In genomic region chr5:83799020-83799419, GRCh38 we compare ENCODE assay signal across 7 cellular contexts.
A peak's percentile ranks its signal among the peaks of the same experiment; 100 is the strongest.
DNase-seq lines count a peak whose midpoint lies in the region; ATAC-seq and TF ChIP-seq lines count a peak whose summit lies in the region.
"Not testable (repeated sequence)": the region's sequence is repeated elsewhere in the genome, so short reads cannot be mapped to it uniquely, and the experiment has no call there.

No MANE protein-coding gene starts in this region.

- POLR2A ChIA-PET in Caco-2 (lab: Charles Lee) = not testable (repeated sequence)
- POLR2A ChIA-PET in PC-9 (lab: Charles Lee; ENCODE audit: unreplicated experiment) = interaction anchor here (0.7 kb wide), 1 partner anchor 101 kb away, joined by 7 read pairs; no protein-coding TSS in a partner anchor

- H2BK12ac ChIP-seq in trophoblast cell (ENCODE audit: low read length) = not testable (repeated sequence)

- not testable (repeated sequence) for H2BK5ac ChIP-seq in trophoblast cell (ENCODE audit: low read depth, low read length, poor library complexity)

- not testable (repeated sequence) for BruUV-seq in Caco-2 (replicated peaks; lab: Mats Ljungman, UMichigan); PC-9 (replicated peaks; lab: Mats Ljungman, UMichigan)

- CTCF ChIA-PET in Caco-2 (lab: Charles Lee) = interaction anchor here (0.6 kb wide), 1 partner anchor 166 kb away, joined by 3 read pairs; no protein-coding TSS in a partner anchor
- CTCF ChIA-PET in PC-9 (lab: Charles Lee) = not testable (repeated sequence)

- not testable (repeated sequence) for H3K79me2 ChIP-seq in GM23338 (replicated peaks; ENCODE audit: insufficient read depth); PC-9 (ENCODE audit: low read depth); trophoblast cell (ENCODE audit: control insufficient read depth, insufficient read depth, low read length, poor library complexity)

- H4K91ac ChIP-seq in trophoblast cell (ENCODE audit: low read depth, low read length) = peak overlapping the region; percentile 37

- not testable (repeated sequence) for H2AK5ac ChIP-seq in trophoblast cell (ENCODE audit: low read length)

- 46% methylated on average over 11 of the region's 11 CpGs for WGBS in HUES64
- WGBS in endodermal cell (ENCODE audit: insufficient coverage in 1 of 2, insufficient read length in 1 of 2), 2 experiments = 59 to 70% methylated on average over 7 to 11 of the region's 11 CpGs
- WGBS in trophoblast cell (ENCODE audit: extremely low coverage, insufficient coverage, insufficient read length) = no CpG with 5 or more reads among the region's 11 CpGs

- peak overlapping the region; percentile 72 for H3K4me2 ChIP-seq in GM23338
- H3K4me2 ChIP-seq in PC-9 = peak overlapping the region; percentile 64
- H3K4me2 ChIP-seq in trophoblast cell (ENCODE audit: low read length) = not testable (repeated sequence)

- H2AFZ ChIP-seq in GM23338 = not testable (repeated sequence)
- peak overlapping the region; percentile 85 for H2AFZ ChIP-seq in PC-9
- H2AFZ ChIP-seq in trophoblast cell (ENCODE audit: insufficient read depth, low read length, poor library complexity) = peak overlapping the region; percentile 28

- H3K4me3 Mint-ChIP-seq in Caco-2 (ENCODE audit: unreplicated experiment) (peak overlapping the region; percentile 87), GM23338 (peak overlapping the region; percentile 37; the same call in 1 of the 3 replicates), endodermal cell (peak overlapping the region; percentile 47)

- intact Hi-C loops in Caco-2 (cut with micrococcal nuclease; ENCODE audit: unreplicated experiment); PC-9 (cut with micrococcal nuclease; ENCODE audit: unreplicated experiment); mucosa of descending colon (cut with DNase I, micrococcal nuclease): not testable (repeated sequence)

- not testable (repeated sequence) for H3K27me3 Mint-ChIP-seq in Caco-2 (ENCODE audit: insufficient read depth, unreplicated experiment); GM23338 (ENCODE audit: insufficient read depth, low read depth, poor library complexity); endodermal cell (ENCODE audit: insufficient read depth)

- H3K18ac ChIP-seq in trophoblast cell (ENCODE audit: low read length) = not testable (repeated sequence)

- H4K12ac ChIP-seq in trophoblast cell (ENCODE audit: low read depth, low read length) = not testable (repeated sequence)

- not testable (repeated sequence) for H3K4me1 Mint-ChIP-seq in Caco-2 (ENCODE audit: low read depth, unreplicated experiment); endodermal cell
- peaks cover 12% of the 10 kb centered on the region for H3K4me1 Mint-ChIP-seq in GM23338

- H4K8ac ChIP-seq in trophoblast cell (ENCODE audit: low read depth, low read length) = peak overlapping the region; percentile 60

- not testable (repeated sequence) for H3K36me3 Mint-ChIP-seq in Caco-2 (ENCODE audit: insufficient read depth, unreplicated experiment); GM23338 (ENCODE audit: low read depth); endodermal cell (ENCODE audit: low read depth)

- H3K27ac ChIP-seq in GM23338 (ENCODE audit: low read depth); HUES64 (ENCODE audit: low read depth, low read length); PC-9; endodermal cell (ENCODE audit: low read depth, low read length); trophoblast cell (ENCODE audit: low read depth, low read length): not testable (repeated sequence)

- not testable (repeated sequence) for H4K20me1 ChIP-seq in GM23338 (replicated peaks; ENCODE audit: insufficient read depth); PC-9 (ENCODE audit: insufficient read depth)

- H3K27me3 ChIP-seq in Caco-2 (replicated peaks; ENCODE audit: control insufficient read depth, insufficient read depth, low read length); GM23338 (ENCODE audit: insufficient read depth); HUES64 (ENCODE audit: insufficient read depth, low read length); PC-9 (ENCODE audit: insufficient read depth, low read depth); endodermal cell (ENCODE audit: control insufficient read depth, insufficient read depth, low read length, poor library complexity, severe bottlenecking); trophoblast cell (ENCODE audit: insufficient read depth, low read length): not testable (repeated sequence)

- not testable (repeated sequence) for H3F3A ChIP-seq in GM23338 (replicated peaks; ENCODE audit: low read depth); PC-9 (ENCODE audit: insufficient read depth, low read depth)

- DNase-seq in Caco-2 (peak; percentile 59 to 66), PC-9 (peak in 1 of 2 experiments; percentile 27), mucosa of descending colon (peak in 2 of 3 donors; percentile 34 to 41)
- not testable (repeated sequence) for DNase-seq in GM23338 (ENCODE audit: low spot score); endodermal cell; trophoblast cell

- not testable (repeated sequence) for H3K79me1 ChIP-seq in trophoblast cell (ENCODE audit: low read length)

- not testable (repeated sequence) for H3K4ac ChIP-seq in trophoblast cell (ENCODE audit: low read depth, low read length)

- not testable (repeated sequence) for TF ChIP-seq CTCF in Caco-2 (IDR thresholded peaks at IDR 0.05; ENCODE audit: insufficient read depth in 1 of 2, low read depth in 1 of 2, low read length in 1 of 2, severe bottlenecking in 1 of 2, unreplicated experiment in 1 of 2); GM23338 (conservative IDR thresholded peaks at IDR 0.05; ENCODE audit: low read depth in 2 of 2); PC-9 (conservative IDR thresholded peaks at IDR 0.05); endodermal cell (conservative IDR thresholded peaks at IDR 0.05); mucosa of descending colon (IDR thresholded peaks at IDR 0.05)

- H3K14ac ChIP-seq in trophoblast cell (ENCODE audit: low read length) = not testable (repeated sequence)

- H3K27ac Mint-ChIP-seq in Caco-2 (ENCODE audit: unreplicated experiment) (peak overlapping the region; percentile 89), GM23338 (peak overlapping the region; percentile 89; the same call in 1 of the 2 replicates), endodermal cell (peak overlapping the region; percentile 87)

- peaks cover 10% of the 10 kb centered on the region for H3K4me1 ChIP-seq in Caco-2
- not testable (repeated sequence) for H3K4me1 ChIP-seq in GM23338 (ENCODE audit: insufficient read depth); HUES64 (ENCODE audit: insufficient read depth, low read length); PC-9 (replicated peaks; ENCODE audit: insufficient read depth); endodermal cell (ENCODE audit: control insufficient read depth, insufficient read depth, low read length); mucosa of descending colon (ENCODE audit: low read depth); trophoblast cell (ENCODE audit: control insufficient read depth in 1 of 2, insufficient read depth in 2 of 2, low read length in 2 of 2)

- not testable (repeated sequence) for ATAC-seq in GM23338, mucosa of descending colon

- H3K36me3 ChIP-seq in Caco-2 (ENCODE audit: control insufficient read depth, insufficient read depth, low read length); GM23338 (ENCODE audit: insufficient read depth); HUES64 (ENCODE audit: insufficient read depth, low read length); PC-9 (ENCODE audit: low read depth); endodermal cell (ENCODE audit: control insufficient read depth, insufficient read depth, low read length); mucosa of descending colon (ENCODE audit: low read depth); trophoblast cell (ENCODE audit: control insufficient read depth in 1 of 2, insufficient read depth in 2 of 2, low read length in 2 of 2): not testable (repeated sequence)

- H3K4me3 ChIP-seq in Caco-2 (ENCODE audit: low read depth, low read length) (peak overlapping the region; percentile 43), GM23338 (peak overlapping the region; percentile 37; the same call in 1 of the 2 replicates), HUES64 (ENCODE audit: low read length) (peak overlapping the region; percentile 33; the same call in 1 of the 2 replicates), PC-9 (peak overlapping the region; percentile 52; the same call in 1 of the 2 replicates)
- H3K4me3 ChIP-seq in endodermal cell (ENCODE audit: low read length); mucosa of descending colon; trophoblast cell (ENCODE audit: low read depth, low read length): not testable (repeated sequence)

- not testable (repeated sequence) for H3K9me2 ChIP-seq in GM23338 (ENCODE audit: insufficient read depth); PC-9 (ENCODE audit: insufficient read depth)

- H2BK120ac ChIP-seq in trophoblast cell (ENCODE audit: insufficient read depth, low read length, poor library complexity) = not testable (repeated sequence)

- H3K9me3 ChIP-seq in Caco-2; HUES64 (ENCODE audit: insufficient read depth, low read depth, low read length); PC-9 (ENCODE audit: insufficient read depth, low read depth); endodermal cell (ENCODE audit: control insufficient read depth, low read length); mucosa of descending colon; trophoblast cell (ENCODE audit: insufficient read depth, low read depth, low read length): not testable (repeated sequence)

- H3K23ac ChIP-seq in trophoblast cell (ENCODE audit: low read length) = not testable (repeated sequence)

- H3K9ac ChIP-seq in HUES64 (ENCODE audit: low read depth, low read length) = peak overlapping the region; percentile 55; the same call in 1 of the 2 replicates
- not testable (repeated sequence) for H3K9ac ChIP-seq in endodermal cell (ENCODE audit: extremely low read depth, low read length, poor library complexity, severe bottlenecking); trophoblast cell (ENCODE audit: low read length)

- H3K9me3 Mint-ChIP-seq in Caco-2 (ENCODE audit: unreplicated experiment); GM23338: not testable (repeated sequence)
- H3K9me3 Mint-ChIP-seq in endodermal cell = peaks cover 22% of the 10 kb centered on the region

Comparison
In these comparisons a context has a peak if more than half of its experiments do, and no peak if none do; other contexts are left out.
1. H3K4me3 Mint-ChIP-seq: peak in every context shown above with its lines; median percentile 87 in Caco-2; 47 in endodermal cell; 37 in GM23338.